Comparison of ENCODE assay signal across 1 cellular context in the genomic region with DNA sequence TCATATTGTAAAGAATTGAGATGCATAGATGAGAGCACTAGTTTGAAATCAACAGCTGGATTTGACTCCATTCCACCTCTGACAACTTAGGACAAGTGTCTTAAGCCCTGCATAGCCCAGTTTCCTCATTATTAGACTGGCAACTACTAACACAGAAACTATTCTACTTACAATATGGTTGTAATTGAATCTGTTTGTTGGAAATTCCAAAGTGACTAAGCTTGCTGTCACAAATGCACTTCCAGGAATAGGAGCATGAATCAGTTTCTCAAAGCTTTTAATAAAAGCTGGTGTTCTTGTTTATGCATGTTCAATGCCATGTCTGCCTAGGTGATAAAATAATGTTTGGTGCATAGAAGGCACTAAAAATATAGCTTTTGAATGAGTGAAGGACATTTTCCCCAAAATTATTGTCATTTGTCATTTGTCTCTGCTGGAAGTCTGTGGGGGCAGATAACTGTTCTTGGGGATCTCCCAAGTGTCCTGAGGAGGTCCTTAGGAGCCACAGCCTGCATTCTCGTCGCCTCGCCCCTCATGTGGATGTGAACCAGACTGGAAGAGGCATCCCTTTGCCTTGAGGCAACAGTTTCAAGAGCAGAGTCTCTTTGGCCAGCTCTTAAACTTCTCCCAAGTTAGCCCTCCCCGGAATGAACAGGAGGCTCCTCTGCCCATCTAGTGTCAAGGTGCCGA.
A peak's percentile ranks its signal among the peaks of the same experiment; 100 is the strongest.
TF ChIP-seq lines count a peak whose summit lies in the region.

No MANE protein-coding gene starts in this region.

TF ChIP-seq in HCT116, 20 proteins besides CTCF, POLR2A, EP300 and RAD21 (continued from another document):
- TF ChIP-seq ZNF274 (IDR thresholded peaks at IDR 0.05; ENCODE audit: low read depth, low read length) (no peak), SIN3A (IDR thresholded peaks at IDR 0.05; ENCODE audit: low read depth) (0 out of 2 replicates have a peak, but pooled peaks have one; percentile 27), CEBPB (IDR thresholded peaks at IDR 0.05; ENCODE audit: low read depth) (peak; percentile 65), FOSL1 (IDR thresholded peaks at IDR 0.05; ENCODE audit: low read depth) (peak; percentile 95)
